1 cellular context compared by ENCODE assay signal in genomic region chr2:219687882-219688559, GRCh38.
A peak's percentile ranks its signal among the peaks of the same experiment; 100 is the strongest.
TF ChIP-seq lines count a peak whose summit lies in the region.

No MANE protein-coding gene starts in this region.

TF ChIP-seq in K562, 482 proteins besides CTCF, POLR2A, EP300 and RAD21 (continued from another document and continues in another):
- TF ChIP-seq CEBPG (CRISPR knock-in tag; IDR thresholded peaks at IDR 0.05) (no peak), CEBPG (tag; conservative IDR thresholded peaks at IDR 0.05 in 1 of 2, IDR thresholded peaks at IDR 0.05 in 1 of 2) (no peak), ZNF518B (CRISPR knock-in tag; IDR thresholded peaks at IDR 0.05) (no peak), CHAMP1 (IDR thresholded peaks at IDR 0.05) (no peak), ZBTB40 (IDR thresholded peaks at IDR 0.05) (no peak), ZBTB40 (CRISPR knock-in tag; IDR thresholded peaks at IDR 0.05) (no peak), PTTG1 (tag; IDR thresholded peaks at IDR 0.05; ENCODE audit: low read depth) (peak; percentile 72), TBP (optimal IDR thresholded peaks at IDR 0.05; ENCODE audit: low read depth, low read length) (no peak), ZNF134 (CRISPR knock-in tag; conservative IDR thresholded peaks at IDR 0.05) (no peak), RFX5 (IDR thresholded peaks at IDR 0.05; ENCODE audit: low read depth, low read length) (no peak), CGGBP1 (CRISPR knock-in tag; IDR thresholded peaks at IDR 0.05) (no peak), CBX1 (IDR thresholded peaks at IDR 0.05; ENCODE audit: low read depth) (no peak), SMAD4 (CRISPR knock-in tag; conservative IDR thresholded peaks at IDR 0.05) (peak; percentile 48; the same call in 1 of the 2 replicates), PTRF (tag; IDR thresholded peaks at IDR 0.05) (peak; percentile 82), ZKSCAN3 (CRISPR knock-in tag; IDR thresholded peaks at IDR 0.05) (no peak), GATA2 (CRISPR knock-in tag; IDR thresholded peaks at IDR 0.05) (no peak), STAT5A (IDR thresholded peaks at IDR 0.05; ENCODE audit: borderline replicate concordance, low read length) (no peak), HDAC1 (IDR thresholded peaks at IDR 0.05) (no peak), EZH2 (IDR thresholded peaks at IDR 0.05; ENCODE audit: borderline replicate concordance, low read depth, low read length) (no peak), DEAF1 (CRISPR knock-in tag; IDR thresholded peaks at IDR 0.05) (no peak), E2F4 (CRISPR knock-in tag; IDR thresholded peaks at IDR 0.05; ENCODE audit: low read depth) (no peak), NFATC3 (IDR thresholded peaks at IDR 0.05) (no peak), PRPF4 (IDR thresholded peaks at IDR 0.05; ENCODE audit: insufficient read depth, low read depth, low read length, poor library complexity, severe bottlenecking) (no peak), ZFPM2 (CRISPR knock-in tag; IDR thresholded peaks at IDR 0.05) (no peak), SIRT6 (IDR thresholded peaks at IDR 0.05; ENCODE audit: low read depth, low read length) (no peak), PREB (CRISPR knock-in tag; IDR thresholded peaks at IDR 0.05) (no peak), CREB3L1 (IDR thresholded peaks at IDR 0.05; ENCODE audit: borderline replicate concordance, low read depth) (no peak), ZNF77 (CRISPR knock-in tag; IDR thresholded peaks at IDR 0.05) (no peak), MEIS2 (IDR thresholded peaks at IDR 0.05; ENCODE audit: partially characterized antibody) (no peak), CEBPZ (IDR thresholded peaks at IDR 0.05; ENCODE audit: borderline replicate concordance, low read depth, low read length) (no peak), DNMT1 (IDR thresholded peaks at IDR 0.05) (no peak)
